ENCODE assay signal across 25 cellular contexts in genomic region chr1:15043934-15044333, GRCh38.
"Had no signal": no experiment of that assay in that cellular context is flagged by ENCODE, and none has a peak within 500 bp of the region (broad histone marks: within the 10 kb centered on the region; RNA-seq: fewer than 3 reads in every experiment).

No MANE protein-coding gene starts in this region.

- H3K4me3 ChIP-seq: gastroesophageal sphincter, heart left ventricle, hepatocyte, left lung, neural progenitor cell, ovary, psoas muscle, sigmoid colon, testis, tibial artery had no signal

- ATAC-seq: esophagus mucosa; foreskin keratinocyte; gastroesophageal sphincter; heart left ventricle; left cardiac atrium; left lung; naive thymus-derived CD4-positive, alpha-beta T cell; psoas muscle; right cardiac atrium had no signal

- H3K9me3 ChIP-seq: gastroesophageal sphincter, heart left ventricle, left lung, ovary, psoas muscle, sigmoid colon, testis, tibial artery had no signal

- H3K27me3 ChIP-seq: foreskin keratinocyte, gastroesophageal sphincter, heart left ventricle, hepatocyte, left lung, neural progenitor cell, ovary, sigmoid colon, testis, tibial artery had no signal

- H3K4me1 ChIP-seq: foreskin keratinocyte, heart left ventricle, left lung, psoas muscle, sigmoid colon, testis had no signal

- DNase-seq: cerebellar nuclear complex; effector CD8-positive, alpha-beta T cell; endodermal cell; foreskin keratinocyte; heart left ventricle; kidney; left cardiac atrium; mesendoderm; midbrain; naive thymus-derived CD4-positive, alpha-beta T cell; psoas muscle; sigmoid colon; stimulated activated CD4-positive, alpha-beta T cell treated with anti-CD3 and anti-CD28 coated beads, Interleukin-15, amount 100 ng/mL, for 24 hours; stimulated activated CD4-positive, alpha-beta T cell treated with anti-CD3 and anti-CD28 coated beads, Interleukin-2, amount 100 ng/mL, for 48 hours; stimulated activated naive B cell treated with anti-CD40 and anti-IgM and Interleukin-4, amounts not matched to agents 10 μg/mL and 1 μg/mL and 100 μg/mL, for 72 hours; testis; tibial artery had no signal

- H3K27ac ChIP-seq: epithelial cell of prostate, foreskin keratinocyte, gastroesophageal sphincter, heart left ventricle, hepatocyte, left lung, ovary, psoas muscle, sigmoid colon, testis, tibial artery had no signal

- H3K36me3 ChIP-seq: heart left ventricle, left lung, neural progenitor cell, ovary, sigmoid colon had no signal
